8 cellular contexts compared by ENCODE assay signal in genomic region chr5:159412284-159413046, GRCh38.
DNase-seq lines count a peak whose midpoint lies in the region; ATAC-seq and TF ChIP-seq lines count a peak whose summit lies in the region.

No MANE protein-coding gene starts in this region.

- H3K9me3 Mint-ChIP-seq in activated naive CD8-positive, alpha-beta T cell treated with anti-CD3 and anti-CD28 coated beads, Interleukin-2, amount 50 U/mL, for 24 hours = peaks cover 6% of the 10 kb centered on the region

- no peaks in the 10 kb centered on the region for H3K27me3 ChIP-seq in esophagus squamous epithelium
- no peaks in the 10 kb centered on the region for H3K27me3 ChIP-seq in testis

- ATAC-seq in GM18861 (IDR thresholded peaks at IDR 0.05; ENCODE audit: unreplicated experiment) (peak; percentile 39), HG03025 (IDR thresholded peaks at IDR 0.05; ENCODE audit: low FRiP score, unreplicated experiment) (peak; percentile 42)
- ATAC-seq in activated naive CD8-positive, alpha-beta T cell treated with anti-CD3 and anti-CD28 coated beads, Interleukin-2, amount 50 U/mL, for 24 hours = peak; percentile 89

- DNase-seq in T-helper 1 cell (peak; percentile 29 to 94 (median 57)), esophagus squamous epithelium (lab: John Stamatoyannopoulos, UW) (no peak), NCI-H2227 treated with DMSO at 0.1 percent for 48 hours (lab: John Stamatoyannopoulos, UW) (no peak), testis (no peak)
- DNase-seq in activated naive CD8-positive, alpha-beta T cell treated with anti-CD3 and anti-CD28 coated beads, Interleukin-2, amount 50 U/mL, for 24 hours = peak; percentile 65
- peak; percentile 17 to 50 for DNase-seq in stimulated activated CD4-positive, alpha-beta T cell treated with anti-CD3 and anti-CD28 coated beads, Interleukin-4, amount 100 ng/mL, for 4 hours

- peak overlapping the region; percentile 24 for H3K4me3 Mint-ChIP-seq in activated naive CD8-positive, alpha-beta T cell treated with anti-CD3 and anti-CD28 coated beads, Interleukin-2, amount 50 U/mL, for 24 hours

- peaks cover 63% of the 10 kb centered on the region for H3K4me1 Mint-ChIP-seq in activated naive CD8-positive, alpha-beta T cell treated with anti-CD3 and anti-CD28 coated beads, Interleukin-2, amount 50 U/mL, for 24 hours

- H3K27ac ChIP-seq in esophagus squamous epithelium (no peak overlapping the region), testis (no peak overlapping the region)

- no peaks in the 10 kb centered on the region for H3K36me3 Mint-ChIP-seq in activated naive CD8-positive, alpha-beta T cell treated with anti-CD3 and anti-CD28 coated beads, Interleukin-2, amount 50 U/mL, for 24 hours (ENCODE audit: low read depth)

- no peak overlapping the region for H3K4me3 ChIP-seq in esophagus squamous epithelium
- H3K4me3 ChIP-seq in testis = no peak overlapping the region

- H3K27ac Mint-ChIP-seq in activated naive CD8-positive, alpha-beta T cell treated with anti-CD3 and anti-CD28 coated beads, Interleukin-2, amount 50 U/mL, for 24 hours = peak overlapping the region; percentile 66

- no peak for TF ChIP-seq POLR2A in esophagus squamous epithelium (IDR thresholded peaks at IDR 0.05)
- TF ChIP-seq POLR2A in testis (IDR thresholded peaks at IDR 0.05) = no peak

- intact Hi-C loops in esophagus squamous epithelium (cut with DNase I) = no loop called here
- intact Hi-C loops in testis (cut with DNase I; ENCODE audit: low total_unique reads) = no loop called here

- H3K4me1 ChIP-seq in esophagus squamous epithelium = no peaks in the 10 kb centered on the region
- H3K4me1 ChIP-seq in testis = no peaks in the 10 kb centered on the region

- TF ChIP-seq CTCF in esophagus squamous epithelium (IDR thresholded peaks at IDR 0.05) (no peak), testis (IDR thresholded peaks at IDR 0.05) (no peak)

- H3K36me3 ChIP-seq in esophagus squamous epithelium (no peaks in the 10 kb centered on the region), testis (ENCODE audit: low read depth, missing control alignments) (no peaks in the 10 kb centered on the region)

- 60 to 63% methylated on average over 5 to 6 of the region's 6 CpGs for WGBS in esophagus squamous epithelium, 2 donors
- 83 to 91% methylated on average over 6 of the region's 6 CpGs for WGBS in testis, 2 donors

- H3K9me3 ChIP-seq in esophagus squamous epithelium = no peaks in the 10 kb centered on the region
- no peaks in the 10 kb centered on the region for H3K9me3 ChIP-seq in testis

- peaks cover 2% of the 10 kb centered on the region for H3K27me3 Mint-ChIP-seq in activated naive CD8-positive, alpha-beta T cell treated with anti-CD3 and anti-CD28 coated beads, Interleukin-2, amount 50 U/mL, for 24 hours

Comparison
In these comparisons a context has a peak if more than half of its experiments do, and no peak if none do; other contexts are left out.
1. ATAC-seq: peak in every context shown above with its lines; median percentile 89 in activated naive CD8-positive, alpha-beta T cell treated with anti-CD3 and anti-CD28 coated beads, Interleukin-2, amount 50 U/mL, for 24 hours; 42 in HG03025; 39 in GM18861.
2. DNase-seq: peak in T-helper 1 cell (5 of 5), activated naive CD8-positive, alpha-beta T cell treated with anti-CD3 and anti-CD28 coated beads, Interleukin-2, amount 50 U/mL, for 24 hours (single experiment) and stimulated activated CD4-positive, alpha-beta T cell treated with anti-CD3 and anti-CD28 coated beads, Interleukin-4, amount 100 ng/mL, for 4 hours (2 of 2); none in esophagus squamous epithelium (single experiment), NCI-H2227 treated with DMSO at 0.1 percent for 48 hours (single experiment) and testis (single experiment).